20 cellular contexts compared by ENCODE assay signal in genomic region chr10:14527915-14528314, GRCh38.
DNase-seq lines count a peak whose midpoint lies in the region; ATAC-seq lines count a peak whose summit lies in the region.
"Had no signal": no experiment of that assay in that cellular context is flagged by ENCODE, and none has a peak within 500 bp of the region (broad histone marks: within the 10 kb centered on the region; RNA-seq: fewer than 3 reads in every experiment).

No MANE protein-coding gene starts in this region.

- peaks cover 61% of the 10 kb centered on the region for H3K4me1 ChIP-seq in CD8-positive, alpha-beta memory T cell (ENCODE audit: insufficient read depth, low read length)
- H3K4me1 ChIP-seq: BE2C, upper lobe of right lung had no signal

- H3K27ac Mint-ChIP-seq in activated CD4-positive, alpha-beta T cell treated with anti-CD3 and anti-CD28 coated beads, Interleukin-2, amount 10 ng/mL, durations not matched to agents 24 days and 14 days, result peak overlapping the region; percentile 76
- peak overlapping the region in 6 of 8 donors; percentile 10 to 66 (median 40) for H3K27ac Mint-ChIP-seq in CD8-positive, alpha-beta memory T cell
- peak overlapping the region; percentile 82 for H3K27ac Mint-ChIP-seq in activated T-helper 1 cell treated with anti-CD3 and anti-CD28 coated beads, Interleukin-12 subunit alpha, Interleukin-12 subunit beta, Interleukin-2, Interleukin-4 antibody, amounts not matched to agents 30 ng/mL and 10 ng/mL and 1 ng/mL, durations not matched to agents 14 hours and 24 hours and 36 hours
- H3K27ac Mint-ChIP-seq in naive thymus-derived CD8-positive, alpha-beta T cell, result peak overlapping the region; percentile 10 to 82 (median 68)

- peak overlapping the region; percentile 69 for H3K4me3 Mint-ChIP-seq in activated CD4-positive, alpha-beta T cell treated with anti-CD3 and anti-CD28 coated beads, Interleukin-2, amount 10 ng/mL, durations not matched to agents 24 days and 14 days
- peak overlapping the region in 5 of 7 donors; percentile 14 to 54 (median 20) for H3K4me3 Mint-ChIP-seq in CD8-positive, alpha-beta memory T cell
- peak overlapping the region; percentile 62 for H3K4me3 Mint-ChIP-seq in activated T-helper 1 cell treated with anti-CD3 and anti-CD28 coated beads, Interleukin-12 subunit alpha, Interleukin-12 subunit beta, Interleukin-2, Interleukin-4 antibody, amounts not matched to agents 30 ng/mL and 10 ng/mL and 1 ng/mL, durations not matched to agents 14 hours and 24 hours and 36 hours
- H3K4me3 Mint-ChIP-seq in naive thymus-derived CD8-positive, alpha-beta T cell, result peak overlapping the region in 8 of 10 donors; percentile 33 to 76 (median 70)

- no peak overlapping the region for H3K27ac ChIP-seq in CD8-positive, alpha-beta memory T cell (ENCODE audit: low read depth, low read length)
- H3K27ac ChIP-seq: upper lobe of right lung had no signal

- ATAC-seq in naive thymus-derived CD8-positive, alpha-beta T cell, result peak in 1 of 2 donors; percentile 15
- ATAC-seq in GM18870 (IDR thresholded peaks at IDR 0.05; ENCODE audit: unreplicated experiment), result no peak
- ATAC-seq: Panc1, upper lobe of right lung had no signal

- H3K27me3 Mint-ChIP-seq in activated CD4-positive, alpha-beta T cell treated with anti-CD3 and anti-CD28 coated beads, Interleukin-2, amount 10 ng/mL, durations not matched to agents 24 days and 14 days, result no peaks in the 10 kb centered on the region
- no peaks in the 10 kb centered on the region for H3K27me3 Mint-ChIP-seq in CD8-positive, alpha-beta memory T cell
- H3K27me3 Mint-ChIP-seq in activated T-helper 1 cell treated with anti-CD3 and anti-CD28 coated beads, Interleukin-12 subunit alpha, Interleukin-12 subunit beta, Interleukin-2, Interleukin-4 antibody, amounts not matched to agents 30 ng/mL and 10 ng/mL and 1 ng/mL, durations not matched to agents 14 hours and 24 hours and 36 hours (ENCODE audit: insufficient read depth), result no peaks in the 10 kb centered on the region
- H3K27me3 Mint-ChIP-seq in naive thymus-derived CD8-positive, alpha-beta T cell, result no peaks in the 10 kb centered on the region

- no peaks in the 10 kb centered on the region for H3K9me3 ChIP-seq in CD8-positive, alpha-beta memory T cell (ENCODE audit: low read length)
- H3K9me3 ChIP-seq: BE2C, upper lobe of right lung had no signal

- no peak for DNase-seq in activated CD4-positive, alpha-beta T cell treated with anti-CD3 and anti-CD28 coated beads, Interleukin-2, amount 10 ng/mL, durations not matched to agents 24 days and 14 days
- DNase-seq in activated CD4-positive, alpha-beta T cell treated with anti-CD3 and anti-CD28 coated beads, Interleukin-2, amount 50 U/mL, for 1 hour, result no peak
- DNase-seq in CD8-positive, alpha-beta memory T cell, result no peak
- DNase-seq in activated T-helper 1 cell treated with anti-CD3 and anti-CD28 coated beads, Interleukin-12 subunit alpha, Interleukin-12 subunit beta, Interleukin-2, Interleukin-4 antibody, amounts not matched to agents 30 ng/mL and 10 ng/mL and 1 ng/mL, durations not matched to agents 14 hours and 24 hours and 36 hours (ENCODE audit: low spot score), result no peak
- DNase-seq in naive thymus-derived CD8-positive, alpha-beta T cell, result no peak
- DNase-seq in NCI-H146 (lab: John Stamatoyannopoulos, UW), result no peak
- DNase-seq in effector CD4-positive, alpha-beta T cell, result no peak
- DNase-seq: BE2C, Calu3, cerebellar nuclear complex, head of caudate nucleus, kidney glomerular epithelial cell, mammary epithelial cell, NCI-H1694 treated with DMSO at 0.1 percent for 48 hours, NCI-H2171 treated with DMSO at 0.1 percent for 48 hours, NCI-H524 treated with DMSO at 0.1 percent for 48 hours, SIG-M5, upper lobe of right lung had no signal

- intact Hi-C loops in activated CD4-positive, alpha-beta T cell treated with anti-CD3 and anti-CD28 coated beads, Interleukin-2, amount 10 ng/mL, durations not matched to agents 24 days and 14 days (cut with micrococcal nuclease), result loop anchor here (1.0 to 5.0 kb wide), 3 partner anchors 19 to 138 kb away; no protein-coding TSS in a partner anchor
- intact Hi-C loops in activated T-helper 1 cell treated with anti-CD3 and anti-CD28 coated beads, Interleukin-12 subunit alpha, Interleukin-12 subunit beta, Interleukin-2, Interleukin-4 antibody, amounts not matched to agents 30 ng/mL and 10 ng/mL and 1 ng/mL, durations not matched to agents 14 hours and 24 hours and 36 hours (cut with micrococcal nuclease), result loop anchor here (1.0 to 10.0 kb wide), 6 partner anchors 21 to 637 kb away; partner anchors contain the start of genes CDNF, HSPA14, MSANTD7 and NMT2

- H3K27me3 ChIP-seq in CD8-positive, alpha-beta memory T cell (ENCODE audit: insufficient read depth, low read length, poor library complexity, severe bottlenecking), result no peaks in the 10 kb centered on the region
- H3K27me3 ChIP-seq: BE2C, upper lobe of right lung had no signal

- no peak overlapping the region for H3K4me3 ChIP-seq in CD8-positive, alpha-beta memory T cell (ENCODE audit: low read length)
- H3K4me3 ChIP-seq: upper lobe of right lung had no signal

- CTCF ChIA-PET in CD8-positive, alpha-beta memory T cell (lab: Charles Lee), result interaction anchor here (1.9 kb wide), 1 partner anchor 16 kb away, joined by 9 read pairs; no protein-coding TSS in a partner anchor

- H3K36me3 ChIP-seq in CD8-positive, alpha-beta memory T cell (ENCODE audit: insufficient read depth, low read length), result peaks cover 21% of the 10 kb centered on the region

- POLR2A ChIA-PET in CD8-positive, alpha-beta memory T cell (lab: Charles Lee), result interaction anchor here (1.0 kb wide), 1 partner anchor 10 kb away, joined by 4 read pairs; no protein-coding TSS in a partner anchor
- POLR2A ChIA-PET in naive thymus-derived CD8-positive, alpha-beta T cell (lab: Charles Lee), result no interaction called here

- peaks cover 74% of the 10 kb centered on the region for H3K36me3 Mint-ChIP-seq in activated CD4-positive, alpha-beta T cell treated with anti-CD3 and anti-CD28 coated beads, Interleukin-2, amount 10 ng/mL, durations not matched to agents 24 days and 14 days (ENCODE audit: low read depth)
- H3K36me3 Mint-ChIP-seq in CD8-positive, alpha-beta memory T cell, result peaks cover 7 to 84% (median 26%) of the 10 kb centered on the region in 3 donors
- H3K36me3 Mint-ChIP-seq in activated T-helper 1 cell treated with anti-CD3 and anti-CD28 coated beads, Interleukin-12 subunit alpha, Interleukin-12 subunit beta, Interleukin-2, Interleukin-4 antibody, amounts not matched to agents 30 ng/mL and 10 ng/mL and 1 ng/mL, durations not matched to agents 14 hours and 24 hours and 36 hours (ENCODE audit: low read depth), result peaks cover 55% of the 10 kb centered on the region
- peaks cover 10 to 94% (median 31%) of the 10 kb centered on the region in 3 donors for H3K36me3 Mint-ChIP-seq in naive thymus-derived CD8-positive, alpha-beta T cell

- H3K9me3 Mint-ChIP-seq in activated CD4-positive, alpha-beta T cell treated with anti-CD3 and anti-CD28 coated beads, Interleukin-2, amount 10 ng/mL, durations not matched to agents 24 days and 14 days, result no peaks in the 10 kb centered on the region
- no peaks in the 10 kb centered on the region for H3K9me3 Mint-ChIP-seq in CD8-positive, alpha-beta memory T cell
- no peaks in the 10 kb centered on the region for H3K9me3 Mint-ChIP-seq in activated T-helper 1 cell treated with anti-CD3 and anti-CD28 coated beads, Interleukin-12 subunit alpha, Interleukin-12 subunit beta, Interleukin-2, Interleukin-4 antibody, amounts not matched to agents 30 ng/mL and 10 ng/mL and 1 ng/mL, durations not matched to agents 14 hours and 24 hours and 36 hours
- H3K9me3 Mint-ChIP-seq in naive thymus-derived CD8-positive, alpha-beta T cell, result no peaks in the 10 kb centered on the region

- peaks cover 75% of the 10 kb centered on the region for H3K4me1 Mint-ChIP-seq in activated CD4-positive, alpha-beta T cell treated with anti-CD3 and anti-CD28 coated beads, Interleukin-2, amount 10 ng/mL, durations not matched to agents 24 days and 14 days
- peaks cover 83 to 94% (median 86%) of the 10 kb centered on the region in 3 donors for H3K4me1 Mint-ChIP-seq in CD8-positive, alpha-beta memory T cell
- peaks cover 92% of the 10 kb centered on the region for H3K4me1 Mint-ChIP-seq in activated T-helper 1 cell treated with anti-CD3 and anti-CD28 coated beads, Interleukin-12 subunit alpha, Interleukin-12 subunit beta, Interleukin-2, Interleukin-4 antibody, amounts not matched to agents 30 ng/mL and 10 ng/mL and 1 ng/mL, durations not matched to agents 14 hours and 24 hours and 36 hours (ENCODE audit: low read depth)
- H3K4me1 Mint-ChIP-seq in naive thymus-derived CD8-positive, alpha-beta T cell, result peaks cover 41 to 90% (median 84%) of the 10 kb centered on the region in 4 donors

Comparison
In these comparisons a context has a peak if more than half of its experiments do, and no peak if none do; other contexts are left out.
1. H3K4me3 Mint-ChIP-seq: peak in every context shown above with its lines; median percentile 70 in naive thymus-derived CD8-positive, alpha-beta T cell; 69 in activated CD4-positive, alpha-beta T cell treated with anti-CD3 and anti-CD28 coated beads, Interleukin-2, amount 10 ng/mL, durations not matched to agents 24 days and 14 days; 62 in activated T-helper 1 cell treated with anti-CD3 and anti-CD28 coated beads, Interleukin-12 subunit alpha, Interleukin-12 subunit beta, Interleukin-2, Interleukin-4 antibody, amounts not matched to agents 30 ng/mL and 10 ng/mL and 1 ng/mL, durations not matched to agents 14 hours and 24 hours and 36 hours; 20 in CD8-positive, alpha-beta memory T cell.